In the genomic region with DNA sequence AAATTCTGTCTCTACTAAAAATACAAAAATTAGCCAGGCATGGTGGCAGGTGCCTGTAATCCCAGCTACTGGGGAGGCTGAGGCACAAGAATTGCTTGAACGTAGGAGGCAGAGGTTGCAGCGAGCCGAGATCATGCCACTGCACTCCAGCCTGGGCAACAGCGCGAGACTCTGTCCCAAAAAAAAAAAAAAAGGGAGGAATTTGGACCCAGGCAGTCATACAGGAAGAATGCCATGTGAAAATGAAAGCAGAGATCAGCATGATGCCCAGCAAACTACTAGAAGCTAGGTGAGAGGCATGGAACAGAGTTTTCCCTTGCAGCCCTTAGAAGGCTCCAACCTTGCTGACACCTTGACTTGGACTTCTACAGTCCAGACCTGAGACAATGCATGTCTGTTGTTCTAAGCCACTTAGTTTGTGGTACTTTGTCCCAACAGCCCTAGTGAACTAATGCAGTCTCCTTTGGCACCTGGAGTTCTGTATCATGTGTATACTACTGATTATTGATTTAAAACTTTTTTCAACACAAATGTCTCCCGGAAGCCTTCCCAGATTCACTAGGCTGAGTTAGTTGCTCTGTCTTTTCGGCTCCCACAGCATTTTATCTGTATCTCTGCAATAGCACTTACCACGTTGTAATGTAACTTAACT, we compare ENCODE assay signal across 24 cellular contexts.
"Had no signal": no experiment of that assay in that cellular context is flagged by ENCODE, and none has a peak within 500 bp of the region (broad histone marks: within the 10 kb centered on the region; RNA-seq: fewer than 3 reads in every experiment).

No MANE protein-coding gene starts in this region.

- H3K9me3 ChIP-seq: gastrocnemius medialis, suprapubic skin, uterus had no signal

- H3K27me3 ChIP-seq: gastrocnemius medialis, neural progenitor cell, sigmoid colon, suprapubic skin, transverse colon, upper lobe of right lung, uterus had no signal

- H3K9ac ChIP-seq: neural progenitor cell, parathyroid adenoma had no signal

- H3K27ac ChIP-seq: epithelial cell of prostate, gastrocnemius medialis, neural progenitor cell, parathyroid adenoma, sigmoid colon, suprapubic skin, transverse colon, upper lobe of right lung, uterus had no signal

- H2AFZ ChIP-seq: neural progenitor cell, parathyroid adenoma had no signal

- H3K79me2 ChIP-seq: parathyroid adenoma had no signal

- DNase-seq: effector CD8-positive, alpha-beta T cell; endodermal cell; foreskin fibroblast; gastrocnemius medialis; head of caudate nucleus; kidney; left cardiac atrium; left ventricle myocardium superior; naive thymus-derived CD4-positive, alpha-beta T cell; sigmoid colon; stimulated activated CD4-positive, alpha-beta T cell treated with anti-CD3 and anti-CD28 coated beads, Interleukin-15, amount 100 ng/mL, for 24 hours; stimulated activated CD4-positive, alpha-beta T cell treated with anti-CD3 and anti-CD28 coated beads, Interleukin-2, amount 100 ng/mL, for 48 hours; stimulated activated naive CD4-positive, alpha-beta T cell; stimulated activated naive CD8-positive, alpha-beta T cell treated with anti-CD3 and anti-CD28 coated beads, Interleukin-15, amount 100 ng/mL, for 72 hours; transverse colon; upper lobe of right lung; uterus had no signal

- ATAC-seq: esophagus mucosa; gastrocnemius medialis; left cardiac atrium; left ventricle myocardium superior; naive thymus-derived CD4-positive, alpha-beta T cell; stimulated activated naive CD8-positive, alpha-beta T cell treated with anti-CD3 and anti-CD28 coated beads, Interleukin-15, amount 100 ng/mL, for 72 hours; upper lobe of right lung had no signal

- H3K4me3 ChIP-seq: gastrocnemius medialis, lung, neural progenitor cell, sigmoid colon, suprapubic skin, transverse colon, upper lobe of right lung, uterus had no signal

- FAIRE-seq: colon, kidney had no signal

- H3K36me3 ChIP-seq: gastrocnemius medialis, neural progenitor cell, sigmoid colon, suprapubic skin, transverse colon, upper lobe of right lung, uterus had no signal

- H3K4me1 ChIP-seq: gastrocnemius medialis, neural progenitor cell, parathyroid adenoma, sigmoid colon, suprapubic skin, upper lobe of right lung, uterus had no signal

- H3K4me2 ChIP-seq: neural progenitor cell had no signal
